Comparison of ENCODE assay signal across 8 cellular contexts in the genomic region with DNA sequence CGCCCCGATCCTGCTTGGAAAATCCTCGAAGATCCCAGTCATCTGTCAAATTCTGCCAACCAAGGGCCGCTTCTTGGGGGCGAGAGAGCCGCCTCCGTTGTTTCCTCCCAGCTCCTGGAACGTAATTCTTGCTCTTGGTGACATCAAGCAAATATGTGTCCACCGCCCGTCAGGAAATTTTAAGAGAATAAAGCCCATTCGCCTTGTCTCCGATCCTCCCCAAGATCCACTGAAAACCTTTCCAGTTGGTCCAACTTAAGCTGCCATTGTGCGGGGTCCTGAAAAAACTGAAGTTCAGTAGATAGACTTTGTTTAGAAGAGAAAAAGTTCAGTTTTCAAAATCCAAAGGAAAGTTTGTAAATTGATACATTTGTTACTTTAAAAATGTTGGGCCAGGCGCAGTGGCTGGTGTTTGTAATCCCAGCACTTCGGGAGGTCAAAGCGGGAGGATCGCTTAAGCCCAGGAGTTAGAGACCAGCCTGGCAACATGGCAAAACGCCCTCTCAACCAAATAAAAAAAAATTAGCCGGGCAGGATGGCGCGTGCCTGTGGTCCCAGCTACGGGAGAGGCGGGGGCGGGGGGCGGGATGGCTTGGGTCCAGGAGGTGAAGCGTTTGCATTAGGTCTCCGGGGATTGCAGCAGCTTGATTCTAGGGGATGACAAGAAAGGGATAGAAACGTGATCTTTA. TPM values are rescaled to one million over a fixed set of nuclear protein-coding genes. Genes with fewer than 3 reads are reported as not detected.
DNase-seq lines count a peak whose midpoint lies in the region; ATAC-seq and TF ChIP-seq lines count a peak whose summit lies in the region.

No MANE protein-coding gene starts in this region.

- no peak overlapping the region for H4K91ac ChIP-seq in neuronal stem cell (ENCODE audit: low read depth, low read length, poor library complexity)

- no peak for TF ChIP-seq POLR2A in esophagus muscularis mucosa (IDR thresholded peaks at IDR 0.05; ENCODE audit: low read depth)

- DNase-seq in cardiac muscle cell (ENCODE audit: low read depth in 1 of 2, low spot score in 1 of 2) (peak in 1 of 2 donors; percentile 26), cardiac septum (ENCODE audit: low spot score) (no peak), SK-N-DZ (ENCODE audit: low spot score) (peak; percentile 18), esophagus muscularis mucosa (ENCODE audit: extremely low spot score) (no peak), neuronal stem cell (ENCODE audit: low spot score) (peak; percentile 6), omental fat pad (ENCODE audit: low spot score) (no peak)

- TF ChIP-seq CTCF in cardiac muscle cell (IDR thresholded peaks at IDR 0.05; ENCODE audit: low read depth, low read length), result no peak
- TF ChIP-seq CTCF in esophagus muscularis mucosa (IDR thresholded peaks at IDR 0.05), result no peak
- no peak for TF ChIP-seq CTCF in omental fat pad (IDR thresholded peaks at IDR 0.05)

- intact Hi-C loops in cardiac septum (cut with DNase I), result loop anchor here (5.0 to 10.0 kb wide), 3 partner anchors 46 to 261 kb away; a partner anchor contains a TSS
- intact Hi-C loops in esophagus muscularis mucosa (cut with DNase I), result loop anchor here (2.0 kb wide), 1 partner anchor 191 kb away; a partner anchor contains a TSS

- no peak for TF ChIP-seq EP300 in esophagus muscularis mucosa (IDR thresholded peaks at IDR 0.05)

- no peak overlapping the region for H4K8ac ChIP-seq in neuronal stem cell (ENCODE audit: low read depth, low read length)

- H3K4ac ChIP-seq in neuronal stem cell (ENCODE audit: low read length), result no peak overlapping the region

- H3K27me3 ChIP-seq in cardiac muscle cell (peaks cover 15% of the 10 kb centered on the region), esophagus muscularis mucosa (no peaks in the 10 kb centered on the region), neuronal stem cell (ENCODE audit: control insufficient read depth in 3 of 3, insufficient read depth in 3 of 3, low read depth in 1 of 3, low read length in 3 of 3) (peaks cover 0 to 10% (median 0%) of the 10 kb centered on the region in 3 experiments)

- ATAC-seq in HG03571 (IDR thresholded peaks at IDR 0.05; ENCODE audit: unreplicated experiment), result no peak
- no peak for ATAC-seq in HG02981 (IDR thresholded peaks at IDR 0.05; ENCODE audit: unreplicated experiment)
- no peak for ATAC-seq in omental fat pad (ENCODE audit: low FRiP score)

- no peak overlapping the region for H3K23ac ChIP-seq in neuronal stem cell (ENCODE audit: low read depth, low read length, poor library complexity)

- H2BK120ac ChIP-seq in neuronal stem cell (ENCODE audit: low read depth, low read length), result no peak overlapping the region

- H3K36me3 ChIP-seq in cardiac muscle cell, result peaks cover 13% of the 10 kb centered on the region
- peaks cover 0 to 16% (median 4%) of the 10 kb centered on the region in 4 donors for H3K36me3 ChIP-seq in esophagus muscularis mucosa
- peaks cover 0 to 26% of the 10 kb centered on the region in 2 donors for H3K36me3 ChIP-seq in neuronal stem cell (replicated peaks in 1 of 2; ENCODE audit: control insufficient read depth in 2 of 2, insufficient read depth in 2 of 2, low read length in 2 of 2)

- no peak overlapping the region for H2BK5ac ChIP-seq in neuronal stem cell (ENCODE audit: low read length)

- H3K9ac ChIP-seq in neuronal stem cell (ENCODE audit: low read depth, low read length, poor library complexity), result no peak overlapping the region

- H3K79me1 ChIP-seq in neuronal stem cell (ENCODE audit: low read depth, low read length), result peaks cover 2% of the 10 kb centered on the region

- no peak overlapping the region for H2BK15ac ChIP-seq in neuronal stem cell (ENCODE audit: low read length)

- H2BK12ac ChIP-seq in neuronal stem cell (ENCODE audit: low read length), result no peak overlapping the region

- 6% methylated on average over 28 of the region's 28 CpGs for WGBS in esophagus muscularis mucosa
- no CpG with 5 or more reads among the region's 28 CpGs for WGBS in neuronal stem cell (ENCODE audit: extremely low coverage in 2 of 2, insufficient read length in 2 of 2, insufficient replicate concordance in 1 of 2), 2 donors

- no peak overlapping the region for H3K14ac ChIP-seq in neuronal stem cell (ENCODE audit: low read length)

- no peak overlapping the region for H3K18ac ChIP-seq in neuronal stem cell (ENCODE audit: low read length)

- H3K27ac ChIP-seq in cardiac muscle cell, result peak overlapping the region; percentile 85
- H3K27ac ChIP-seq in esophagus muscularis mucosa (replicated peaks in 1 of 4), result peak overlapping the region; percentile 93 to 98 (median 97)
- H3K27ac ChIP-seq in neuronal stem cell (replicated peaks; ENCODE audit: low read length), result no peak overlapping the region

- no peak overlapping the region for H2AK5ac ChIP-seq in neuronal stem cell (ENCODE audit: low read depth, low read length)

- H3K4me3 ChIP-seq in cardiac muscle cell (peak overlapping the region; percentile 98), esophagus muscularis mucosa (peak overlapping the region; percentile 88 to 97 (median 94)), neuronal stem cell (ENCODE audit: low read length in 2 of 2) (peak overlapping the region; percentile 59 to 93)

- H3K9me3 ChIP-seq in cardiac muscle cell (ENCODE audit: low read depth) (no peaks in the 10 kb centered on the region), esophagus muscularis mucosa (no peaks in the 10 kb centered on the region), neuronal stem cell (replicated peaks in 1 of 2; ENCODE audit: control insufficient read depth in 2 of 2, insufficient read depth in 1 of 2, low read depth in 1 of 2, low read length in 2 of 2) (no peaks in the 10 kb centered on the region)

- H2AFZ ChIP-seq in neuronal stem cell (ENCODE audit: low read length), result peak overlapping the region; percentile 97

- H3K4me1 ChIP-seq in cardiac muscle cell (ENCODE audit: low read depth), result peaks cover 8% of the 10 kb centered on the region
- peaks cover 17 to 38% (median 31%) of the 10 kb centered on the region in 4 donors for H3K4me1 ChIP-seq in esophagus muscularis mucosa
- peaks cover 0 to 3% of the 10 kb centered on the region in 2 donors for H3K4me1 ChIP-seq in neuronal stem cell (ENCODE audit: control insufficient read depth in 2 of 2, insufficient read depth in 1 of 2, low read depth in 1 of 2, low read length in 2 of 2)

- peak overlapping the region; percentile 80 for H3K4me2 ChIP-seq in neuronal stem cell (ENCODE audit: insufficient read depth, low read length, poor library complexity, severe bottlenecking)

RNA-seq across cellular contexts. Expression of a gene that starts 1.0 kb away (rescaled TPM):
- total RNA-seq in cardiac muscle cell (20.3 and 22.5 TPM in 2 replicates), cardiac septum (26.3 TPM), esophagus muscularis mucosa (10 to 100 TPM; 24.7 to 35.6 (median 27.9) TPM), omental fat pad (10 to 100 TPM; 28.3 to 47.2 (median 35.8) TPM)
- polyA plus RNA-seq in cardiac muscle cell, result 13.7 and 20.7 TPM in 2 replicates
- 6.8 and 8.8 TPM in 2 replicates for polyA plus RNA-seq in SK-N-DZ (2014; cell fraction: cytosol; rRNA removed)
- 10.6 and 13.0 TPM in 2 replicates for polyA plus RNA-seq in SK-N-DZ (2014; cell fraction: nucleus; rRNA removed)
- polyA plus RNA-seq in neuronal stem cell (2013, experiment 1 of 2), result 12.8 TPM
- polyA plus RNA-seq in neuronal stem cell (2013, experiment 2 of 2), result 12.7 TPM

Comparison
In these comparisons a context has a peak if more than half of its experiments do, and no peak if none do; other contexts are left out.
1. DNase-seq: peak in SK-N-DZ (single experiment) and neuronal stem cell (single experiment); none in cardiac septum (single experiment), esophagus muscularis mucosa (single experiment) and omental fat pad (single experiment).
2. Peak in every context shown above with its lines, with median percentiles within 50 percentile points of each other: H3K4me3 ChIP-seq.